ENCODE assay signal across 8 cellular contexts in the genomic region with DNA sequence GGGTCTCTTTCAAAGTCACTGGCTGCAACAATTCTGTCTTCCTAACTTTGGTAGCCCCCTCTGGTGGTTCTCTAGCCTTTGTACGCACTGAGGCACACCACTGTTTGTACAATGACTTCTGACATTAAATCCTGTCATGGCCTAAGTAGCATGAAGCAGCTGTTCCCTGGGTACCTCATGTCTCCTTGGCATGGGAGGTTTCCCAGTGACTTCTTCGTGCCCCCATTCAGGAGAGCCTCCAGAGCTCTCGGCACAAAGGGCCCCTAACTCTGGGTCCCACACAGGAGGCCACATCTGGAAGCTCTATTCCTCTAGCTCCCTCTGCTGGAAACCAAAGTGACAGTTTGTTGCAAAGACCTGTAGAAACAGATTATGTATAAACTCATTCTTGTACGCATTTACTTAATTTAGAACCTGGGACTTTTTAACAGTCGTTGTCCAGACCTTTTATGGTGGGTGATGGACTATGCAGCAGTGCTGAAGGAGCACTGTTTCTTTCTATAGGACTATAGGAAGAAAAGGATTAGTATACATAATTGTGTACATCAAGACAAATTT. TPM values are rescaled to one million over a fixed set of nuclear protein-coding genes. Genes with fewer than 3 reads are reported as not detected.
DNase-seq lines count a peak whose midpoint lies in the region; ATAC-seq and TF ChIP-seq lines count a peak whose summit lies in the region.

No MANE protein-coding gene starts in this region.

- no peak overlapping the region for H2BK120ac ChIP-seq in H9 (ENCODE audit: low read depth, low read length, poor library complexity, severe bottlenecking)

- peak overlapping the region in 1 of 3 experiments; percentile 81; a peak in 2 of 7 replicates for H3K27ac Mint-ChIP-seq in H9

- no peak overlapping the region for H3K23ac ChIP-seq in H9 (ENCODE audit: insufficient read length, low read depth, low read length)

- H3K27me3 Mint-ChIP-seq in H9 (ENCODE audit: low read depth) = no peaks in the 10 kb centered on the region

- H3K27me3 ChIP-seq in H9 (ENCODE audit: insufficient read depth, low read length) (no peaks in the 10 kb centered on the region), KMS-11 (ENCODE audit: insufficient read depth, low read depth) (no peaks in the 10 kb centered on the region), heart right ventricle (no peaks in the 10 kb centered on the region)

- no peak overlapping the region for H2BK20ac ChIP-seq in H9 (ENCODE audit: low read depth, low read length, poor library complexity, severe bottlenecking)

- H2AK5ac ChIP-seq in H9 (ENCODE audit: insufficient read length, low read length) = no peak overlapping the region

- peak; percentile 13 for DNase-seq in activated CD4-positive, alpha-beta T cell treated with anti-CD3 and anti-CD28 coated beads for 1 hour
- no peak for DNase-seq in activated CD4-positive, alpha-beta T cell treated with anti-CD3 and anti-CD28 coated beads, Interleukin-2, amount 50 U/mL, for 4 hours
- DNase-seq in H9 (peak; percentile 73), OCI-M1 (lab: John Stamatoyannopoulos, UW) (peak; percentile 93), heart right ventricle (peak in 1 of 2 donors; percentile 40), renal cortical epithelial cell (ENCODE audit: low read depth) (peak; percentile 66)
- DNase-seq in activated naive CD4-positive, alpha-beta T cell treated with anti-CD3 and anti-CD28 coated beads, Interleukin-2, amount 50 U/mL, for 16 hours = peak; percentile 19

- H2BK15ac ChIP-seq in H9 (ENCODE audit: low read depth, low read length) = no peak overlapping the region

- H4K20me1 ChIP-seq in H9 (ENCODE audit: control insufficient read depth, insufficient read depth, insufficient read length) (no peaks in the 10 kb centered on the region), KMS-11 (ENCODE audit: insufficient read depth) (no peaks in the 10 kb centered on the region)

- H3K36me3 ChIP-seq in KMS-11 (ENCODE audit: insufficient read depth) = no peaks in the 10 kb centered on the region
- H3K36me3 ChIP-seq in heart right ventricle = peaks cover 0 to 85% (median 17%) of the 10 kb centered on the region in 9 donors

- H3K4me1 ChIP-seq in H9 (ENCODE audit: insufficient read depth, low read length) = no peaks in the 10 kb centered on the region
- peaks cover 10% of the 10 kb centered on the region for H3K4me1 ChIP-seq in KMS-11 (ENCODE audit: low read depth, poor library complexity, severe bottlenecking)
- H3K4me1 ChIP-seq in heart right ventricle = no peaks in the 10 kb centered on the region

- no peak overlapping the region for H3K14ac ChIP-seq in H9 (ENCODE audit: insufficient read depth, low read length)

- no peaks in the 10 kb centered on the region for H3K36me3 Mint-ChIP-seq in H9 (ENCODE audit: insufficient read depth in 1 of 3, low read depth in 3 of 3)

- no peak overlapping the region for H3K56ac ChIP-seq in H9 (ENCODE audit: insufficient read length, low read depth, low read length)

- no peak overlapping the region for H4K5ac ChIP-seq in H9 (ENCODE audit: insufficient read length, low read depth, low read length)

- H3K9ac ChIP-seq in H9 (ENCODE audit: extremely low read depth, insufficient read length, low read length) = no peak overlapping the region
- no peak overlapping the region for H3K9ac ChIP-seq in KMS-11

- H3K18ac ChIP-seq in H9 (ENCODE audit: insufficient read length, low read depth, low read length) = no peak overlapping the region

- TF ChIP-seq CTCF in H9 (conservative IDR thresholded peaks at IDR 0.05) (peak; percentile 88), KMS-11 (conservative IDR thresholded peaks at IDR 0.05; ENCODE audit: low read depth, low read length) (peak; percentile 98), heart right ventricle (IDR thresholded peaks at IDR 0.05) (peak in 8 of 9 donors; percentile 39 to 77 (median 67))

- no peaks in the 10 kb centered on the region for H3K79me1 ChIP-seq in H9 (ENCODE audit: insufficient read depth, low read depth, low read length, poor library complexity, severe bottlenecking)

- H2AFZ ChIP-seq in H9 (ENCODE audit: low read length) (no peak overlapping the region), KMS-11 (ENCODE audit: low read depth) (peak overlapping the region; percentile 21; the same call in 1 of the 2 replicates)

- H3K79me2 ChIP-seq in H9 (ENCODE audit: insufficient read depth, low read length) (no peaks in the 10 kb centered on the region), KMS-11 (ENCODE audit: insufficient read depth, low read depth) (no peaks in the 10 kb centered on the region)

- H3K4ac ChIP-seq in H9 (ENCODE audit: low read depth, low read length) = no peak overlapping the region

- H4K91ac ChIP-seq in H9 (ENCODE audit: insufficient read length, low read depth, low read length) = no peak overlapping the region

- H3K4me2 ChIP-seq in H9 (ENCODE audit: insufficient read depth, insufficient read length, low read length) (no peak overlapping the region), KMS-11 (no peak overlapping the region; the same call in 1 of the 2 replicates)

- H3K4me3 ChIP-seq in KMS-11 (IDR thresholded peaks at IDR 0.05; ENCODE audit: insufficient read depth, low read depth, low read length) (no peak overlapping the region), heart right ventricle (no peak overlapping the region)

- ATAC-seq in heart right ventricle = peak in 7 of 8 donors; percentile 22 to 77 (median 60)

- H3K23me2 ChIP-seq in H9 (ENCODE audit: insufficient read length, low read depth, low read length, poor library complexity, severe bottlenecking) = no peaks in the 10 kb centered on the region

- H3K27ac ChIP-seq in H9 (ENCODE audit: insufficient read length, low read depth, low read length) (no peak overlapping the region), KMS-11 (no peak overlapping the region), heart right ventricle (no peak overlapping the region)

- intact Hi-C loops in heart right ventricle (cut with DNase I) = loop anchor here in 3 of 10 donors (5.0 to 10.0 kb wide), 3 partner anchors 176 to 366 kb away; no protein-coding TSS in a partner anchor

- no peak overlapping the region for H2BK5ac ChIP-seq in H9 (ENCODE audit: insufficient read length, low read length)

- peak overlapping the region in 1 of 2 experiments; percentile 56; a peak in 2 of 5 replicates for H3K4me3 Mint-ChIP-seq in H9

- H3K9me3 ChIP-seq in H9 (ENCODE audit: control insufficient read depth, low read depth, low read length) = no peaks in the 10 kb centered on the region
- H3K9me3 ChIP-seq in heart right ventricle = no peaks in the 10 kb centered on the region

- no peaks in the 10 kb centered on the region for H3K4me1 Mint-ChIP-seq in H9

- no peak overlapping the region for H4K8ac ChIP-seq in H9 (replicated peaks; ENCODE audit: insufficient read length, low read depth, low read length)

- H3T11ph ChIP-seq in H9 (ENCODE audit: low read length) = no peak overlapping the region

- WGBS in H9 (ENCODE audit: extremely low coverage, insufficient read length, low lambda C conversion rate) = no CpG with 5 or more reads among the region's 5 CpGs
- 26 to 28% methylated on average over 5 of the region's 5 CpGs for WGBS in heart right ventricle, 2 donors

- H3K9me3 Mint-ChIP-seq in H9 = no peaks in the 10 kb centered on the region

- H2BK12ac ChIP-seq in H9 (ENCODE audit: insufficient read length, low read depth, low read length) = no peak overlapping the region

RNA-seq across cellular contexts. Expression of a gene that starts 13.4 kb away (rescaled TPM):
- total RNA-seq in H9 (2021) = 5.2 and 5.8 TPM in 2 replicates
- total RNA-seq in heart right ventricle = 1 to 10 TPM; 3.6 to 7.9 (median 6.2) TPM
- 1 to 10 TPM; 1.4 to 2.6 TPM for polyA plus RNA-seq in heart right ventricle
- total RNA-seq in renal cortical epithelial cell = 3.8 and 7.7 TPM in 2 replicates

RNA-seq across cellular contexts. Expression of a gene that starts 13.6 kb away (rescaled TPM):
- total RNA-seq in H9 (2021) (16.6 and 17.9 TPM in 2 replicates), heart right ventricle (10 to 100 TPM; 19.2 to 34.1 (median 26.7) TPM), renal cortical epithelial cell (12.5 and 48.7 TPM in 2 replicates)
- 1 to 10 TPM; 6.8 to 9.7 TPM for polyA plus RNA-seq in heart right ventricle

Comparison
In these comparisons a context has a peak if more than half of its experiments do, and no peak if none do; other contexts are left out.
1. DNase-seq: peak in activated CD4-positive, alpha-beta T cell treated with anti-CD3 and anti-CD28 coated beads for 1 hour (single experiment), H9 (single experiment), OCI-M1 (single experiment), activated naive CD4-positive, alpha-beta T cell treated with anti-CD3 and anti-CD28 coated beads, Interleukin-2, amount 50 U/mL, for 16 hours (single experiment) and renal cortical epithelial cell (single experiment); none in activated CD4-positive, alpha-beta T cell treated with anti-CD3 and anti-CD28 coated beads, Interleukin-2, amount 50 U/mL, for 4 hours (0 of 2).
2. Peak in every context shown above with its lines, with median percentiles within 50 percentile points of each other: CTCF ChIP-seq.